In the genomic region with DNA sequence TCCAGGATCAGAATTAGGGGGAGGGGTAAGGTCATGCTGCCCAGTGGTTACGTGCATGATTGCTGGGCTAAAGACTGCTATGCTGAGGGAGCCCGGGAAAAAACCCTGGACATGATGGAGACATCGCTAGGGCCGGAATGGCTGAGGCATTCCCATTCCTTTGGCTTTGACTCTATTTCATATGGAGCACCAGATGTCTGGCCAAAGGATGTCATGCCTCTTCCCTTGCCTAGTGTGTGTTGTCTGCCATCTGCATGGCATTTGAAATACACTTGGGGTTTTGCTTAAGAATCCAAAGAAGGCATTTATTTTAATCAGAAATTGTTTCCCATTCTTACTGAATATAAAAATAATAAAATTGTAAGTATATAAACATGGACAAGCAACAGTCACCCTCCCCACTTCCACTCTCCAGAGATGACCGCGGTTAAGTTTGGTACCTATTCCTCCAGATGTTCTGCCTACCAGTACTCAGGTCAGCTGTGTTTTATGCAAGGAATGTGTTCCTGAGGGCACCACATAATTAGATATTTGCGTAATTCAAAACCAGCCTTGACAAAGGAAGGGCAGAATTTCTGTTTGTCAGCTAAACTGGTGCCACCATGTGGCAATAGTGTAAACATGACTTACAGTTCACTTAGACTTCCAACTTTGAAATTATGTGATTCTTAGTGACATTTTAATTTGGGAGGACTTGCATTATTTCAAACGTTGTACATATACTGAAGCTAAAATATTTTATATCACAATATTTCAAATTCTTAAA, we compare ENCODE assay signal across 9 cellular contexts.
A peak's percentile ranks its signal among the peaks of the same experiment; 100 is the strongest.
DNase-seq lines count a peak whose midpoint lies in the region; ATAC-seq and TF ChIP-seq lines count a peak whose summit lies in the region.
"Had no signal": no experiment of that assay in that cellular context is flagged by ENCODE, and none has a peak within 500 bp of the region (broad histone marks: within the 10 kb centered on the region; RNA-seq: fewer than 3 reads in every experiment).

No MANE protein-coding gene starts in this region.

- H3K4me1 ChIP-seq in cardiac muscle cell (ENCODE audit: low read depth), result no peaks in the 10 kb centered on the region
- H3K4me1 ChIP-seq in colonic mucosa, result no peaks in the 10 kb centered on the region
- H3K4me1 ChIP-seq: parathyroid adenoma had no signal

- ATAC-seq in HG03097 (IDR thresholded peaks at IDR 0.05; ENCODE audit: low FRiP score, unreplicated experiment), result no peak

- no peak overlapping the region for H3K9ac ChIP-seq in colonic mucosa (ENCODE audit: low read depth in 2 of 2, low read length in 2 of 2)
- H3K9ac ChIP-seq: parathyroid adenoma had no signal

- DNase-seq in ELF-1 (ENCODE audit: low read depth, low spot score), result peak; percentile 20
- peak; percentile 67 for DNase-seq in HT1080 (ENCODE audit: low read depth)
- peak; percentile 30 to 37 for DNase-seq in SHP77 (lab: John Stamatoyannopoulos, UW)
- peak; percentile 28 to 77 for DNase-seq in cardiac muscle cell (ENCODE audit: low read depth in 1 of 2, low spot score in 1 of 2)
- DNase-seq in colonic mucosa, result no peak
- no peak for DNase-seq in hepatic stellate cell (ENCODE audit: low spot score)
- no peak for DNase-seq in NK-92 (lab: John Stamatoyannopoulos, UW; ENCODE audit: unreplicated experiment)

- intact Hi-C loops in colonic mucosa (cut with DNase I), result loop anchor here (10.0 kb wide), 1 partner anchor 275 kb away; no protein-coding TSS in a partner anchor

- TF ChIP-seq CTCF in cardiac muscle cell (IDR thresholded peaks at IDR 0.05; ENCODE audit: low read depth, low read length) (peak; percentile 36), colonic mucosa (IDR thresholded peaks at IDR 0.05) (no peak)

- H3K27me3 ChIP-seq in cardiac muscle cell, result no peaks in the 10 kb centered on the region
- no peaks in the 10 kb centered on the region for H3K27me3 ChIP-seq in colonic mucosa

- H3K9me3 ChIP-seq in cardiac muscle cell (ENCODE audit: low read depth) (no peaks in the 10 kb centered on the region), colonic mucosa (no peaks in the 10 kb centered on the region)

- H3K4me3 ChIP-seq in cardiac muscle cell (no peak overlapping the region), colonic mucosa (no peak overlapping the region)

- H3K36me3 ChIP-seq in cardiac muscle cell (no peaks in the 10 kb centered on the region), colonic mucosa (no peaks in the 10 kb centered on the region)

- H3K27ac ChIP-seq in cardiac muscle cell, result no peak overlapping the region
- H3K27ac ChIP-seq in colonic mucosa, result no peak overlapping the region
- H3K27ac ChIP-seq: parathyroid adenoma had no signal

Comparison
In these comparisons a context has a peak if more than half of its experiments do, and no peak if none do; other contexts are left out.
1. DNase-seq: peak in ELF-1 (single experiment), HT1080 (single experiment), SHP77 (2 of 2) and cardiac muscle cell (2 of 2); none in colonic mucosa (single experiment), hepatic stellate cell (single experiment) and NK-92 (single experiment).